In genomic region chr1:21607549-21608529, GRCh38 we compare ENCODE assay signal across 8 cellular contexts.
DNase-seq lines count a peak whose midpoint lies in the region; ATAC-seq and TF ChIP-seq lines count a peak whose summit lies in the region.

No MANE protein-coding gene starts in this region.

- no peak for TF ChIP-seq CTCF in cardiac muscle cell (IDR thresholded peaks at IDR 0.05; ENCODE audit: low read depth, low read length)
- no peak for TF ChIP-seq CTCF in psoas muscle (IDR thresholded peaks at IDR 0.05)

- H3K9me3 Mint-ChIP-seq in activated T-cell treated with anti-CD3 and anti-CD28 coated beads, Interleukin-2, amount 50 U/mL, for 24 hours, result no peaks in the 10 kb centered on the region

- H3K27me3 ChIP-seq in cardiac muscle cell, result no peaks in the 10 kb centered on the region
- peaks cover 0 to 13% (median 0%) of the 10 kb centered on the region in 3 donors for H3K27me3 ChIP-seq in psoas muscle (ENCODE audit: insufficient read depth in 3 of 3, low read length in 2 of 3)

- DNase-seq in AG20443 (ENCODE audit: low spot score) (peak; percentile 69), MV-4-11 (lab: John Stamatoyannopoulos, UW) (peak; percentile 72), cardiac muscle cell (ENCODE audit: low read depth in 1 of 2, low spot score in 1 of 2) (peak; percentile 92 to 95), psoas muscle (peak; percentile 62 to 84), cerebellum (ENCODE audit: low spot score) (no peak)
- peak; percentile 69 for DNase-seq in activated T-cell treated with anti-CD3 and anti-CD28 coated beads, Interleukin-2, amount 50 U/mL, for 24 hours
- no peak for DNase-seq in effector CD8-positive, alpha-beta T cell (lab: John Stamatoyannopoulos, UW)

- H3K4me3 ChIP-seq in cardiac muscle cell, result no peak overlapping the region
- no peak overlapping the region for H3K4me3 ChIP-seq in psoas muscle

- intact Hi-C loops in psoas muscle (cut with DNase I), result no loop called here

- H3K36me3 ChIP-seq in cardiac muscle cell, result no peaks in the 10 kb centered on the region
- no peaks in the 10 kb centered on the region for H3K36me3 ChIP-seq in psoas muscle (ENCODE audit: insufficient read depth in 1 of 2, low read depth in 1 of 2)

- WGBS in psoas muscle, 3 donors, result 39 to 47% (median 43%) methylated on average over 34 to 37 of the region's 37 CpGs

- H3K27ac ChIP-seq in cardiac muscle cell (no peak overlapping the region), psoas muscle (no peak overlapping the region)

- H3K27ac Mint-ChIP-seq in activated T-cell treated with anti-CD3 and anti-CD28 coated beads, Interleukin-2, amount 50 U/mL, for 24 hours, result no peak overlapping the region

- H3K4me3 Mint-ChIP-seq in activated T-cell treated with anti-CD3 and anti-CD28 coated beads, Interleukin-2, amount 50 U/mL, for 24 hours, result peak overlapping the region; percentile 5

- H3K27me3 Mint-ChIP-seq in activated T-cell treated with anti-CD3 and anti-CD28 coated beads, Interleukin-2, amount 50 U/mL, for 24 hours, result peaks cover 25% of the 10 kb centered on the region

- peaks cover 10% of the 10 kb centered on the region for H3K4me1 Mint-ChIP-seq in activated T-cell treated with anti-CD3 and anti-CD28 coated beads, Interleukin-2, amount 50 U/mL, for 24 hours (ENCODE audit: low read depth)

- H3K9me3 ChIP-seq in cardiac muscle cell (ENCODE audit: low read depth), result no peaks in the 10 kb centered on the region
- no peaks in the 10 kb centered on the region for H3K9me3 ChIP-seq in psoas muscle

- H3K4me1 ChIP-seq in cardiac muscle cell (ENCODE audit: low read depth) (peaks cover 3% of the 10 kb centered on the region), psoas muscle (no peaks in the 10 kb centered on the region)

- ATAC-seq in GM21367 (IDR thresholded peaks at IDR 0.05; ENCODE audit: unreplicated experiment), result peak; percentile 66
- ATAC-seq in psoas muscle, result peak; percentile 76 to 93 (median 85)

- H3K36me3 Mint-ChIP-seq in activated T-cell treated with anti-CD3 and anti-CD28 coated beads, Interleukin-2, amount 50 U/mL, for 24 hours (ENCODE audit: low read depth), result no peaks in the 10 kb centered on the region

Comparison
In these comparisons a context has a peak if more than half of its experiments do, and no peak if none do; other contexts are left out.
1. DNase-seq: peak in AG20443 (single experiment), MV-4-11 (single experiment), activated T-cell treated with anti-CD3 and anti-CD28 coated beads, Interleukin-2, amount 50 U/mL, for 24 hours (single experiment), cardiac muscle cell (2 of 2) and psoas muscle (2 of 2); none in cerebellum (single experiment) and effector CD8-positive, alpha-beta T cell (single experiment).